25 cellular contexts compared by ENCODE assay signal in genomic region chr5:116404001-116404400, GRCh38.
DNase-seq lines count a peak whose midpoint lies in the region; TF ChIP-seq lines count a peak whose summit lies in the region.
"Had no signal": no experiment of that assay in that cellular context is flagged by ENCODE, and none has a peak within 500 bp of the region (broad histone marks: within the 10 kb centered on the region; RNA-seq: fewer than 3 reads in every experiment).

No MANE protein-coding gene starts in this region.

- TF ChIP-seq CTCF in SK-N-SH (IDR thresholded peaks at IDR 0.05) (no peak; the same call in 1 of the 2 replicates), endodermal cell (conservative IDR thresholded peaks at IDR 0.05) (peak; percentile 39)

- H3K4me3 Mint-ChIP-seq in endodermal cell, result no peak overlapping the region
- H3K4me3 Mint-ChIP-seq: CD14-positive monocyte; mesothelial cell of epicardium; naive thymus-derived CD4-positive, alpha-beta T cell; stimulated activated memory B cell treated with anti-CD40 and anti-IgM and Interleukin-4, amounts not matched to agents 10 μg/mL and 1 μg/mL and 100 μg/mL, for 72 hours had no signal

- no peak overlapping the region for H2AFZ ChIP-seq in SK-N-SH (ENCODE audit: low read depth)
- H2AFZ ChIP-seq: hepatocyte had no signal

- WGBS in SK-N-SH (ENCODE audit: low lambda C conversion rate), result 69% methylated on average over 2 of the region's 2 CpGs
- 81 to 89% methylated on average over 2 of the region's 2 CpGs for WGBS in endodermal cell (ENCODE audit: insufficient coverage in 1 of 2, insufficient read length in 1 of 2), 2 experiments

- H3F3A ChIP-seq in SK-N-SH (replicated peaks; ENCODE audit: insufficient read depth), result no peaks in the 10 kb centered on the region

- DNase-seq in SK-N-SH (peak; percentile 15), endodermal cell (no peak), inferior parietal cortex (ENCODE audit: extremely low spot score) (peak; percentile 41), substantia nigra (lab: John Stamatoyannopoulos, UW) (no peak), A172 (ENCODE audit: low spot score) (no peak), COR-L47 (lab: John Stamatoyannopoulos, UW) (no peak), NCI-H774 (lab: John Stamatoyannopoulos, UW) (no peak)
- DNase-seq: activated CD4-positive, alpha-beta T cell treated with anti-CD3 and anti-CD28 coated beads for 48 hours; activated T-cell treated with anti-CD3 and anti-CD28 coated beads, Interleukin-2, amount 50 U/mL, for 48 hours; effector CD8-positive, alpha-beta T cell; KBM-7; left lung; MG63; naive thymus-derived CD4-positive, alpha-beta T cell; NCI-H1105 treated with DMSO at 0.1 percent for 48 hours; NCI-H2081; NCI-H345; RPMI8226; spleen; stimulated activated CD4-positive, alpha-beta T cell treated with anti-CD3 and anti-CD28 coated beads, Interleukin-4, amount 100 ng/mL, for 1 hour; testis had no signal

- H3K9me3 Mint-ChIP-seq in endodermal cell, result no peaks in the 10 kb centered on the region
- H3K9me3 Mint-ChIP-seq: mesothelial cell of epicardium; stimulated activated memory B cell treated with anti-CD40 and anti-IgM and Interleukin-4, amounts not matched to agents 10 μg/mL and 1 μg/mL and 100 μg/mL, for 72 hours had no signal

- CTCF ChIA-PET in SK-N-SH (lab: Yijun Ruan, JAX), result interaction anchor here (1.3 kb wide), 1 partner anchor 15 kb away, joined by 3 read pairs; no protein-coding TSS in a partner anchor

- H3K27me3 Mint-ChIP-seq in endodermal cell (ENCODE audit: insufficient read depth), result no peaks in the 10 kb centered on the region
- H3K27me3 Mint-ChIP-seq: naive thymus-derived CD4-positive, alpha-beta T cell; stimulated activated memory B cell treated with anti-CD40 and anti-IgM and Interleukin-4, amounts not matched to agents 10 μg/mL and 1 μg/mL and 100 μg/mL, for 72 hours had no signal

- peaks cover 6% of the 10 kb centered on the region for H3K4me1 Mint-ChIP-seq in endodermal cell
- H3K4me1 Mint-ChIP-seq: CD14-positive monocyte; stimulated activated memory B cell treated with anti-CD40 and anti-IgM and Interleukin-4, amounts not matched to agents 10 μg/mL and 1 μg/mL and 100 μg/mL, for 72 hours had no signal

- H3K9me2 ChIP-seq in SK-N-SH, result no peaks in the 10 kb centered on the region

- H4K20me1 ChIP-seq in SK-N-SH (ENCODE audit: insufficient read depth), result no peaks in the 10 kb centered on the region

- no peak overlapping the region for H3K4me2 ChIP-seq in SK-N-SH
- H3K4me2 ChIP-seq: hepatocyte had no signal

- H3K27me3 ChIP-seq in SK-N-SH (ENCODE audit: insufficient read depth), result no peaks in the 10 kb centered on the region
- H3K27me3 ChIP-seq in endodermal cell (ENCODE audit: control insufficient read depth, insufficient read depth, low read length, poor library complexity, severe bottlenecking), result no peaks in the 10 kb centered on the region
- H3K27me3 ChIP-seq: hepatocyte, left lung, MG63, spleen, testis had no signal

- H3K79me2 ChIP-seq in SK-N-SH (ENCODE audit: insufficient read depth), result no peaks in the 10 kb centered on the region
- H3K79me2 ChIP-seq: hepatocyte had no signal

- H3K4me3 ChIP-seq in SK-N-SH (ENCODE audit: low read depth in 2 of 2, low read length in 1 of 2) (no peak overlapping the region), endodermal cell (ENCODE audit: low read length) (no peak overlapping the region)
- H3K4me3 ChIP-seq: hepatocyte, left lung, MG63, spleen, testis had no signal

- no peak for TF ChIP-seq EP300 in SK-N-SH (IDR thresholded peaks at IDR 0.05; ENCODE audit: borderline replicate concordance in 1 of 2, low read depth in 1 of 2, low read length in 1 of 2)

- no peak overlapping the region for H3K27ac Mint-ChIP-seq in endodermal cell
- H3K27ac Mint-ChIP-seq: CD14-positive monocyte; mesothelial cell of epicardium; naive thymus-derived CD4-positive, alpha-beta T cell; stimulated activated memory B cell treated with anti-CD40 and anti-IgM and Interleukin-4, amounts not matched to agents 10 μg/mL and 1 μg/mL and 100 μg/mL, for 72 hours had no signal

- H3K9ac ChIP-seq in SK-N-SH (no peak overlapping the region), endodermal cell (ENCODE audit: extremely low read depth, low read length, poor library complexity, severe bottlenecking) (no peak overlapping the region)

- H3K36me3 Mint-ChIP-seq in endodermal cell (ENCODE audit: low read depth), result no peaks in the 10 kb centered on the region
- H3K36me3 Mint-ChIP-seq: mesothelial cell of epicardium had no signal

- H3K36me3 ChIP-seq in SK-N-SH (replicated peaks in 1 of 2; ENCODE audit: control insufficient read depth in 1 of 2, insufficient read depth in 2 of 2, low read length in 1 of 2), result no peaks in the 10 kb centered on the region
- H3K36me3 ChIP-seq in endodermal cell (ENCODE audit: control insufficient read depth, insufficient read depth, low read length), result no peaks in the 10 kb centered on the region
- H3K36me3 ChIP-seq: left lung, MG63 had no signal

- no peaks in the 10 kb centered on the region for H3K9me3 ChIP-seq in SK-N-SH
- no peaks in the 10 kb centered on the region for H3K9me3 ChIP-seq in endodermal cell (ENCODE audit: control insufficient read depth, low read length)
- H3K9me3 ChIP-seq: left lung, MG63, spleen, testis had no signal

- TF ChIP-seq RAD21 in SK-N-SH (IDR thresholded peaks at IDR 0.05; ENCODE audit: low read length), result no peak

- POLR2A ChIA-PET in SK-N-SH (lab: Yijun Ruan, JAX), result interaction anchor here (0.8 kb wide), 1 partner anchor 78 kb away, joined by 3 read pairs; no protein-coding TSS in a partner anchor

- H3K4me1 ChIP-seq in SK-N-SH (ENCODE audit: control insufficient read depth in 1 of 2, insufficient read depth in 2 of 2, low read depth in 1 of 2, low read length in 1 of 2), result no peaks in the 10 kb centered on the region; a peak in 1 of 4 replicates
- no peaks in the 10 kb centered on the region for H3K4me1 ChIP-seq in endodermal cell (ENCODE audit: control insufficient read depth, insufficient read depth, low read length)
- H3K4me1 ChIP-seq: left lung, spleen, testis had no signal

- H3K27ac ChIP-seq in SK-N-SH (ENCODE audit: low read depth in 2 of 2, low read length in 1 of 2) (no peak overlapping the region; a peak in 1 of 4 replicates), endodermal cell (ENCODE audit: low read depth, low read length) (no peak overlapping the region), substantia nigra (ENCODE audit: low read depth, low read length, poor library complexity, severe bottlenecking) (peak overlapping the region; percentile 14)
- H3K27ac ChIP-seq: hepatocyte, left lung, spleen, testis had no signal

TF ChIP-seq in SK-N-SH, 30 proteins besides CTCF, POLR2A, EP300 and RAD21:
- no peak for TF ChIP-seq RCOR1 (IDR thresholded peaks at IDR 0.05; ENCODE audit: low read length)
- no peak for TF ChIP-seq TEAD4 (IDR thresholded peaks at IDR 0.05; ENCODE audit: borderline replicate concordance, insufficient read depth)
- TF ChIP-seq SMC3 (IDR thresholded peaks at IDR 0.05; ENCODE audit: low read depth, low read length), result no peak
- TF ChIP-seq ZBTB33 (IDR thresholded peaks at IDR 0.05; ENCODE audit: borderline replicate concordance, low read depth), result no peak
- TF ChIP-seq MAX (IDR thresholded peaks at IDR 0.05; ENCODE audit: low read depth), result no peak
- TF ChIP-seq GABPA (IDR thresholded peaks at IDR 0.05; ENCODE audit: low read depth), result no peak
- no peak for TF ChIP-seq SIN3A (IDR thresholded peaks at IDR 0.05; ENCODE audit: borderline replicate concordance, low read depth, low read length)
- no peak for TF ChIP-seq TCF12 (IDR thresholded peaks at IDR 0.05)
- no peak for TF ChIP-seq FOSL2 (IDR thresholded peaks at IDR 0.05; ENCODE audit: borderline replicate concordance, low read depth)
- TF ChIP-seq MXI1 (IDR thresholded peaks at IDR 0.05; ENCODE audit: low read depth, low read length), result no peak
- no peak for TF ChIP-seq EZH2phosphoT487 (IDR thresholded peaks at IDR 0.05; ENCODE audit: borderline replicate concordance, low read depth)

Comparison
In these comparisons a context has a peak if more than half of its experiments do, and no peak if none do; other contexts are left out.
1. DNase-seq: peak in SK-N-SH (single experiment) and inferior parietal cortex (single experiment); none in endodermal cell (single experiment), substantia nigra (0 of 49), A172 (single experiment), COR-L47 (single experiment) and NCI-H774 (single experiment).